18 cellular contexts compared by ENCODE assay signal in genomic region chr2:168559187-168559586, GRCh38.
A peak's percentile ranks its signal among the peaks of the same experiment; 100 is the strongest.
DNase-seq lines count a peak whose midpoint lies in the region; ATAC-seq and TF ChIP-seq lines count a peak whose summit lies in the region.
"Had no signal": no experiment of that assay in that cellular context is flagged by ENCODE, and none has a peak within 500 bp of the region (broad histone marks: within the 10 kb centered on the region; RNA-seq: fewer than 3 reads in every experiment).

No MANE protein-coding gene starts in this region.

- no peak overlapping the region for H3K27ac ChIP-seq in foreskin keratinocyte
- no peak overlapping the region for H3K27ac ChIP-seq in stomach
- H3K27ac ChIP-seq: left lung, transverse colon had no signal

- intact Hi-C loops in stomach (cut with DNase I; ENCODE audit: low total_unique reads): no loop called here

- TF ChIP-seq CTCF in foreskin keratinocyte (conservative IDR thresholded peaks at IDR 0.05) (no peak), stomach (IDR thresholded peaks at IDR 0.05) (no peak)

- no peaks in the 10 kb centered on the region for H3K4me1 ChIP-seq in foreskin keratinocyte
- peaks cover 0 to 36% (median 16%) of the 10 kb centered on the region in 4 donors for H3K4me1 ChIP-seq in stomach
- H3K4me1 ChIP-seq: left lung had no signal

- H3K27me3 ChIP-seq in foreskin keratinocyte: no peaks in the 10 kb centered on the region
- no peaks in the 10 kb centered on the region for H3K27me3 ChIP-seq in stomach
- H3K27me3 ChIP-seq: left lung, transverse colon had no signal

- H3K9me3 ChIP-seq in stomach: no peaks in the 10 kb centered on the region
- H3K9me3 ChIP-seq: left lung, transverse colon had no signal

- 55 to 68% (median 62%) methylated on average over 2 of the region's 2 CpGs for WGBS in stomach, 5 donors

- DNase-seq in NCI-H510A treated with DMSO at 0.1 percent for 48 hours (lab: John Stamatoyannopoulos, UW) (peak; percentile 33), NCI-H510A (lab: John Stamatoyannopoulos, UW) (no peak), OCI-M1 (lab: John Stamatoyannopoulos, UW) (peak; percentile 20), foreskin keratinocyte (peak; percentile 81 to 90), stomach (peak; percentile 61), DMS114 treated with DMSO at 0.1 percent for 48 hours (lab: John Stamatoyannopoulos, UW; ENCODE audit: unreplicated experiment) (no peak), COR-L47 (lab: John Stamatoyannopoulos, UW) (no peak), pons (ENCODE audit: low spot score) (no peak)
- DNase-seq: activated CD4-positive, alpha-beta T cell treated with anti-CD3 and anti-CD28 coated beads, Interleukin-2, amount 10 ng/mL, durations not matched to agents 24 days and 14 days; activated T-cell treated with anti-CD3 and anti-CD28 coated beads for 4 hours; CD4-positive, CD25-positive, alpha-beta regulatory T cell; left lung; natural killer cell; NCI-H1436; NCI-H526 treated with DMSO at 0.1 percent for 48 hours; stimulated activated CD4-positive, alpha-beta T cell treated with anti-CD3 and anti-CD28 coated beads, Interleukin-2, amount 100 ng/mL, for 48 hours; transverse colon had no signal

- no peak for TF ChIP-seq POLR2A in stomach (IDR thresholded peaks at IDR 0.05)

- no peak for TF ChIP-seq EP300 in stomach (IDR thresholded peaks at IDR 0.05)

- H3K36me3 ChIP-seq in stomach: peaks cover 0 to 19% (median 17%) of the 10 kb centered on the region in 4 donors

- peak; percentile 79 for ATAC-seq in foreskin keratinocyte
- ATAC-seq: activated naive CD4-positive, alpha-beta T cell treated with anti-CD3 and anti-CD28 coated beads, Interleukin-2, amount 50 U/mL, for 72 hours; left lung; natural killer cell had no signal

- no peak overlapping the region for H3K4me3 ChIP-seq in stomach
- H3K4me3 ChIP-seq: left lung, transverse colon had no signal

Comparison
In these comparisons a context has a peak if more than half of its experiments do, and no peak if none do; other contexts are left out.
1. DNase-seq: peak in NCI-H510A treated with DMSO at 0.1 percent for 48 hours (single experiment), OCI-M1 (single experiment), foreskin keratinocyte (2 of 2) and stomach (single experiment); none in NCI-H510A (single experiment), DMS114 treated with DMSO at 0.1 percent for 48 hours (single experiment), COR-L47 (single experiment) and pons (single experiment).